ENCODE assay signal across 15 cellular contexts in the genomic region with DNA sequence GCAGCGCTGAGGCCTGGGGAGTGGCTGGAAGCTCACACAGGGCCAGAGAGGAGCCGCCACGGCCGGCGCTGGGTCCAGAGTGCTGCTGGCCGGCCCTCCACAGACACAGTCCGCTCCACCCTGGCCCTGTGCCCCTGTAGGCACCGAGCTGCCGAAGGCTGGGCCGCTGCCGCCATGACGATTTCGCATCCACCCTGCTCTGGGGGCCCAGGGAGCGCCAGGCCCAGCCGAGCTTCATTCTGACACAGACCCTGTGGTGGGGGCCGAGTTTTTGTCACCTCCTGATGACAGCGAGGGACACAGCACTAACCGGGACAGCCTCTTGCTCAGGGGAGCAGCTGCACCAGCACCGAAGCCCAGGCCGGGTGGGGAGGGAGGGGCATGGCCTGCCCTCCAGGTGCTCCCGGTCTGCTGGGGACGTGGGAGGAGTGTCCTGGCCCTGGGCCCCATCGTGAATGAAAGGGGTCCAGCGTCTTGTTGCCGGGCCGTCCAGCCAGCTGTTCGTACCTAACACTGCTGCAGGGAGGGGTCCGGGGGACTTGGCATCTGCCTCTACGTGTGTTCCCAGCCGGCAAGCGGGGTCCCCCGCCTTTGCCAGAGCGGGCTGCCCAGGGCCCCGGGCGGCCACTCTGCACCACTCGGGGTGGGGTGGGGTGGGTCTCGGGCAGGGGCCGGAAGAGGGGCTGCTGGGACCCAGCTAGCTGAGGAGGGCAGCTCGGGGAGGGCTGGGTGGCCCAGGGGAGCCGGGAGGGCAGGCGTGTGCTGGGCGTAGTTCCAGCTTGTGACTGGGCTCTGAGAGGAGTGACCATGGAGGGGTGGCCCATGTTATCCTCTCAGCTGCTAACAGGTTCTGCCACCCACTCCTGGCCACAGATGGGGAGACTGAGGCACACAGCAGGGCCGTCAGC. TPM values are rescaled to one million over a fixed set of nuclear protein-coding genes. Genes with fewer than 3 reads are reported as not detected.
"Had no signal": no experiment of that assay in that cellular context is flagged by ENCODE, and none has a peak within 500 bp of the region (broad histone marks: within the 10 kb centered on the region; RNA-seq: fewer than 3 reads in every experiment).

No MANE protein-coding gene starts in this region.

- H3K9me3 ChIP-seq: ascending aorta, esophagus squamous epithelium, transverse colon had no signal

- H3K4me3 Mint-ChIP-seq: activated CD4-positive, alpha-beta memory T cell treated with anti-CD3 and anti-CD28 coated beads for 36 hours; activated naive CD8-positive, alpha-beta T cell treated with anti-CD3 and anti-CD28 coated beads for 36 hours; nephron progenitor cell had no signal

- DNase-seq: activated CD4-positive, alpha-beta memory T cell treated with anti-CD3 and anti-CD28 coated beads for 36 hours; activated CD4-positive, CD25-positive, alpha-beta regulatory T cell treated with anti-CD3 and anti-CD28 coated beads, Interleukin-2, amount 50 U/mL, for 72 hours; activated gamma-delta T cell; activated naive CD8-positive, alpha-beta T cell treated with anti-CD3 and anti-CD28 coated beads for 36 hours; activated T-cell treated with anti-CD3 and anti-CD28 coated beads, Interleukin-2, amount 50 U/mL, for 48 hours; esophagus squamous epithelium; foreskin fibroblast; heart left ventricle; mesendoderm; nephron progenitor cell; transverse colon had no signal

- H3K27me3 ChIP-seq: ascending aorta had no signal

- H3K27ac Mint-ChIP-seq: activated CD4-positive, alpha-beta memory T cell treated with anti-CD3 and anti-CD28 coated beads for 36 hours; activated naive CD8-positive, alpha-beta T cell treated with anti-CD3 and anti-CD28 coated beads for 36 hours; nephron progenitor cell had no signal

- H3K9me3 Mint-ChIP-seq: activated CD4-positive, alpha-beta memory T cell treated with anti-CD3 and anti-CD28 coated beads for 36 hours; activated naive CD8-positive, alpha-beta T cell treated with anti-CD3 and anti-CD28 coated beads for 36 hours had no signal

- H3K4me3 ChIP-seq: ascending aorta, esophagus squamous epithelium, heart left ventricle, skin epidermis, transverse colon had no signal

- H3K27ac ChIP-seq: ascending aorta, esophagus squamous epithelium, heart left ventricle, skin epidermis, transverse colon had no signal

- H3K4me1 Mint-ChIP-seq: activated naive CD8-positive, alpha-beta T cell treated with anti-CD3 and anti-CD28 coated beads for 36 hours had no signal

- H3K4me1 ChIP-seq: ascending aorta had no signal

- H3K36me3 ChIP-seq: ascending aorta, esophagus squamous epithelium, heart left ventricle, transverse colon had no signal

- H3K27me3 Mint-ChIP-seq: activated naive CD8-positive, alpha-beta T cell treated with anti-CD3 and anti-CD28 coated beads for 36 hours had no signal

- H3K36me3 Mint-ChIP-seq: activated CD4-positive, alpha-beta memory T cell treated with anti-CD3 and anti-CD28 coated beads for 36 hours; activated naive CD8-positive, alpha-beta T cell treated with anti-CD3 and anti-CD28 coated beads for 36 hours had no signal

RNA-seq across cellular contexts. Expression of a gene that starts 26.9 kb away (rescaled TPM):
- total RNA-seq: activated CD4-positive, alpha-beta memory T cell treated with anti-CD3 and anti-CD28 coated beads for 36 hours; activated naive CD8-positive, alpha-beta T cell treated with anti-CD3 and anti-CD28 coated beads for 36 hours; ascending aorta; bronchial epithelial cell; esophagus squamous epithelium; osteocyte; transverse colon had no signal

RNA-seq across cellular contexts. Expression of a gene that starts 50.4 kb away (rescaled TPM):
- total RNA-seq: activated CD4-positive, alpha-beta memory T cell treated with anti-CD3 and anti-CD28 coated beads for 36 hours; activated naive CD8-positive, alpha-beta T cell treated with anti-CD3 and anti-CD28 coated beads for 36 hours; ascending aorta; bronchial epithelial cell; esophagus squamous epithelium; heart left ventricle; osteocyte; transverse colon had no signal
- polyA plus RNA-seq: heart left ventricle had no signal
